19 cellular contexts compared by ENCODE assay signal in the genomic region with DNA sequence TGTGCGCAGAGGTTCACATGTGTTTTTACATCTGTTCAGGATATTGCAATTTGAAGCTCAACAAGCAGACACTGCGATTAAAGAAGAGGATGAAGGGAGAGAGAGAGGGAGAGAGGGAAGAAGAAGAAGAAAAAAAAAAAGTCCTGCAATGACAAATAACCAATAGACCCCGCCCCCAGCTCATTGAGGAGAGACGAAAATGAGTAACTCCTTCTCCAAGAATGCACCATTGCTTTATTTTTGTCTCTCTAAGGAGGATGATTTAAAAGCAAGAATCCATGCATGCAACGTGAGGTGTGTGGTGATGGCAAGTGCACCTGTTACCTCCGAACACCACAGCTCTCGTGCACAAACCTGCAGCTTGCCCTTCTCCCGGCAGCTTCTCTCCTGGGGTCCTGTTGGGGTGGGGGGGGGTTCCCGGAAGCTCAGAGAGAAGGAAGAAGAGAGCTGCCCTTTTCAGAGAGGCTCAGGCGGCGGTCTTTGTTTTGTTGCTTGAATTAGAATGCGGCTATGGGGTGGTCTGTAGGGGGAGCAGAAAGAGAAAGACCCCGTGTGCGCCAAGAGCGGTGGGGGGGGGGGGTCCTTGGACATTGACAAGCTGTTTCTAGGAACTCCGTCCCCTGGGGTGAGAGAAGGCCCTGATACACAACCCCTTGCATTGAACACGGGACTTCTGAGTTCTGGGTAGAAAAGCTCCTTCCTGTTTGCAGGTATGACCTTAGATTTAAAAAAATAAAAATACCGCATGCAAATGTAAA.
DNase-seq lines count a peak whose midpoint lies in the region; ATAC-seq and TF ChIP-seq lines count a peak whose summit lies in the region.
"Had no signal": no experiment of that assay in that cellular context is flagged by ENCODE, and none has a peak within 500 bp of the region (broad histone marks: within the 10 kb centered on the region; RNA-seq: fewer than 3 reads in every experiment).

No MANE protein-coding gene starts in this region.

- no peak overlapping the region for H4K5ac ChIP-seq in mesendoderm (ENCODE audit: low read length)

- CTCF ChIA-PET in activated naive CD4-positive, alpha-beta T cell treated with anti-CD3 and anti-CD28 coated beads for 36 hours (lab: Charles Lee) = no interaction called here

- H3K27ac ChIP-seq in mesendoderm (ENCODE audit: low read depth, low read length) (no peak overlapping the region), heart right ventricle (no peak overlapping the region), esophagus squamous epithelium (no peak overlapping the region)

- H3K9ac ChIP-seq in mesendoderm (ENCODE audit: low read length) = no peak overlapping the region
- H3K9ac ChIP-seq: SK-N-SH had no signal

- H3K27ac Mint-ChIP-seq in activated naive CD4-positive, alpha-beta T cell treated with anti-CD3 and anti-CD28 coated beads for 36 hours = no peak overlapping the region
- peak overlapping the region in 3 of 5 experiments; percentile 41 to 93 (median 83) for H3K27ac Mint-ChIP-seq in brain
- no peak overlapping the region for H3K27ac Mint-ChIP-seq in type B pancreatic cell
- H3K27ac Mint-ChIP-seq: activated naive CD4-positive, alpha-beta T cell treated with anti-CD3 and anti-CD28 coated beads, Interleukin-2, amount 10 ng/mL, durations not matched to agents 7 days and 5 days; dendritic cell treated with granulocyte-macrophage colony-stimulating factor and Interleukin-4, amounts not matched to agents 40 ng/mL and 50 ng/mL, for 4 days had no signal

- H3K4me3 Mint-ChIP-seq in activated naive CD4-positive, alpha-beta T cell treated with anti-CD3 and anti-CD28 coated beads for 36 hours = no peak overlapping the region
- H3K4me3 Mint-ChIP-seq in brain = peak overlapping the region in 4 of 5 experiments; percentile 53 to 77 (median 71)
- H3K4me3 Mint-ChIP-seq in type B pancreatic cell = peak overlapping the region; percentile 31
- H3K4me3 Mint-ChIP-seq: activated naive CD4-positive, alpha-beta T cell treated with anti-CD3 and anti-CD28 coated beads, Interleukin-2, amount 10 ng/mL, durations not matched to agents 7 days and 5 days; dendritic cell treated with granulocyte-macrophage colony-stimulating factor and Interleukin-4, amounts not matched to agents 40 ng/mL and 50 ng/mL, for 4 days had no signal

- peak in 1 of 2 experiments; percentile 16 for TF ChIP-seq CTCF in brain (conservative IDR thresholded peaks at IDR 0.05)
- no peak for TF ChIP-seq CTCF in type B pancreatic cell (conservative IDR thresholded peaks at IDR 0.05)
- TF ChIP-seq CTCF in heart right ventricle (IDR thresholded peaks at IDR 0.05) = no peak
- TF ChIP-seq CTCF in esophagus squamous epithelium (IDR thresholded peaks at IDR 0.05) = no peak

- no peak overlapping the region for H2BK5ac ChIP-seq in mesendoderm (ENCODE audit: low read length)

- peak overlapping the region; percentile 29 for H3K4me2 ChIP-seq in mesendoderm (ENCODE audit: low read length)
- H3K4me2 ChIP-seq: SK-N-SH, smooth muscle cell had no signal

- peaks cover 6% of the 10 kb centered on the region for H3K9me3 Mint-ChIP-seq in activated naive CD4-positive, alpha-beta T cell treated with anti-CD3 and anti-CD28 coated beads for 36 hours
- H3K9me3 Mint-ChIP-seq in brain = peaks cover 0 to 89% (median 13%) of the 10 kb centered on the region in 5 experiments
- H3K9me3 Mint-ChIP-seq in type B pancreatic cell = no peaks in the 10 kb centered on the region
- H3K9me3 Mint-ChIP-seq: dendritic cell treated with granulocyte-macrophage colony-stimulating factor and Interleukin-4, amounts not matched to agents 40 ng/mL and 50 ng/mL, for 4 days had no signal

- H3K4me1 ChIP-seq in mesendoderm (ENCODE audit: control insufficient read depth, low read depth, low read length) (no peaks in the 10 kb centered on the region), heart right ventricle (no peaks in the 10 kb centered on the region), esophagus squamous epithelium (no peaks in the 10 kb centered on the region)

- no CpG with 5 or more reads among the region's 18 CpGs for WGBS in mesendoderm (ENCODE audit: extremely low coverage, insufficient coverage, low lambda C conversion rate)
- WGBS in heart right ventricle, 2 donors = 4 to 6% methylated on average over 18 of the region's 18 CpGs
- 6 to 13% methylated on average over 15 to 17 of the region's 18 CpGs for WGBS in esophagus squamous epithelium, 2 donors

- H3K27me3 ChIP-seq in mesendoderm (ENCODE audit: insufficient read depth, low read length, poor library complexity) (no peaks in the 10 kb centered on the region), heart right ventricle (peaks cover 0 to 69% (median 41%) of the 10 kb centered on the region in 7 donors), esophagus squamous epithelium (peaks cover 0 to 46% (median 0%) of the 10 kb centered on the region in 4 donors)

- no peaks in the 10 kb centered on the region for H3K9me3 ChIP-seq in heart right ventricle
- no peaks in the 10 kb centered on the region for H3K9me3 ChIP-seq in esophagus squamous epithelium
- H3K9me3 ChIP-seq: SK-N-SH had no signal

- no peak overlapping the region for H3K4ac ChIP-seq in mesendoderm (ENCODE audit: low read depth, low read length)

- no peaks in the 10 kb centered on the region for H3K79me1 ChIP-seq in mesendoderm (ENCODE audit: low read length)

- peak; percentile 49 for DNase-seq in activated naive CD4-positive, alpha-beta T cell treated with anti-CD3 and anti-CD28 coated beads for 36 hours
- DNase-seq in activated naive CD4-positive, alpha-beta T cell treated with Interleukin-2 at 50 U/mL for 16 hours = no peak
- peak; percentile 14 for DNase-seq in mesendoderm
- DNase-seq in type B pancreatic cell (ENCODE audit: extremely low spot score, unreplicated experiment) = no peak
- DNase-seq in heart right ventricle = no peak
- DNase-seq in esophagus squamous epithelium (lab: John Stamatoyannopoulos, UW) = no peak
- DNase-seq: activated CD4-positive, CD25-positive, alpha-beta regulatory T cell treated with anti-CD3 and anti-CD28 coated beads, Interleukin-2, amount 50 U/mL, for 72 hours; activated naive CD4-positive, alpha-beta T cell treated with anti-CD3 and anti-CD28 coated beads, Interleukin-2, amount 10 ng/mL, durations not matched to agents 7 days and 5 days; GOT3; immature natural killer cell; left ventricle myocardium superior; NCI-H1694; NCI-H226; SK-N-SH; T1000 had no signal

- peaks cover 36% of the 10 kb centered on the region for H3K27me3 Mint-ChIP-seq in activated naive CD4-positive, alpha-beta T cell treated with anti-CD3 and anti-CD28 coated beads for 36 hours (ENCODE audit: low read depth)
- peaks cover 46% of the 10 kb centered on the region for H3K27me3 Mint-ChIP-seq in brain
- peaks cover 77% of the 10 kb centered on the region for H3K27me3 Mint-ChIP-seq in type B pancreatic cell

- no peak overlapping the region for H3K56ac ChIP-seq in mesendoderm (ENCODE audit: low read length)

- peaks cover 12% of the 10 kb centered on the region for H3K4me1 Mint-ChIP-seq in activated naive CD4-positive, alpha-beta T cell treated with anti-CD3 and anti-CD28 coated beads for 36 hours (ENCODE audit: low read depth)
- H3K4me1 Mint-ChIP-seq in brain = peaks cover 37% of the 10 kb centered on the region
- H3K4me1 Mint-ChIP-seq in type B pancreatic cell (ENCODE audit: unreplicated experiment) = peaks cover 9% of the 10 kb centered on the region

- intact Hi-C loops in activated naive CD4-positive, alpha-beta T cell treated with anti-CD3 and anti-CD28 coated beads for 36 hours (cut with micrococcal nuclease) = no loop called here
- intact Hi-C loops in heart right ventricle (cut with DNase I) (no loop called here), esophagus squamous epithelium (cut with DNase I) (no loop called here)

- H2AK5ac ChIP-seq in mesendoderm (ENCODE audit: low read length) = no peak overlapping the region

- H3K79me2 ChIP-seq in mesendoderm (ENCODE audit: control insufficient read depth, insufficient read depth, low read length) = no peaks in the 10 kb centered on the region

- no peak overlapping the region for H4K8ac ChIP-seq in mesendoderm (ENCODE audit: low read depth, low read length)

- H3K36me3 ChIP-seq in mesendoderm (ENCODE audit: control insufficient read depth, insufficient read depth, low read length) (no peaks in the 10 kb centered on the region), heart right ventricle (no peaks in the 10 kb centered on the region), esophagus squamous epithelium (no peaks in the 10 kb centered on the region)

- no peak overlapping the region for H2BK15ac ChIP-seq in mesendoderm (replicated peaks; ENCODE audit: low read depth)

- no peak for TF ChIP-seq POLR2A in esophagus squamous epithelium (IDR thresholded peaks at IDR 0.05)

- H2BK120ac ChIP-seq in mesendoderm (ENCODE audit: low read depth, low read length) = no peak overlapping the region

- no peak overlapping the region for H3K23ac ChIP-seq in mesendoderm (ENCODE audit: low read length)

- H3K4me3 ChIP-seq in mesendoderm (ENCODE audit: low read length) = no peak overlapping the region
- H3K4me3 ChIP-seq in heart right ventricle = no peak overlapping the region
- H3K4me3 ChIP-seq in esophagus squamous epithelium = no peak overlapping the region
- H3K4me3 ChIP-seq: smooth muscle cell had no signal

- H3K36me3 Mint-ChIP-seq in activated naive CD4-positive, alpha-beta T cell treated with anti-CD3 and anti-CD28 coated beads for 36 hours (ENCODE audit: low read depth) = no peaks in the 10 kb centered on the region
- H3K36me3 Mint-ChIP-seq in brain (no peaks in the 10 kb centered on the region), type B pancreatic cell (no peaks in the 10 kb centered on the region)
- H3K36me3 Mint-ChIP-seq: activated naive CD4-positive, alpha-beta T cell treated with anti-CD3 and anti-CD28 coated beads, Interleukin-2, amount 10 ng/mL, durations not matched to agents 7 days and 5 days; immature natural killer cell had no signal

- H3K18ac ChIP-seq in mesendoderm (ENCODE audit: low read length) = no peak overlapping the region

- ATAC-seq in GM21529 (IDR thresholded peaks at IDR 0.05; ENCODE audit: unreplicated experiment) = no peak
- ATAC-seq in heart right ventricle = no peak
- ATAC-seq: left ventricle myocardium superior had no signal

Comparison
In these comparisons a context has a peak if more than half of its experiments do, and no peak if none do; other contexts are left out.
1. DNase-seq: peak in activated naive CD4-positive, alpha-beta T cell treated with anti-CD3 and anti-CD28 coated beads for 36 hours (single experiment) and mesendoderm (single experiment); none in activated naive CD4-positive, alpha-beta T cell treated with Interleukin-2 at 50 U/mL for 16 hours (single experiment), type B pancreatic cell (single experiment), heart right ventricle (0 of 2) and esophagus squamous epithelium (single experiment).
2. H3K27ac Mint-ChIP-seq: peak in brain (3 of 5); none in activated naive CD4-positive, alpha-beta T cell treated with anti-CD3 and anti-CD28 coated beads for 36 hours (single experiment) and type B pancreatic cell (single experiment).